9 cellular contexts compared by ENCODE assay signal in genomic region chr18:26546170-26546874, GRCh38. TPM values are rescaled to one million over a fixed set of nuclear protein-coding genes. Genes with fewer than 3 reads are reported as not detected.
DNase-seq lines count a peak whose midpoint lies in the region; ATAC-seq and TF ChIP-seq lines count a peak whose summit lies in the region.
"Had no signal": no experiment of that assay in that cellular context is flagged by ENCODE, and none has a peak within 500 bp of the region (broad histone marks: within the 10 kb centered on the region; RNA-seq: fewer than 3 reads in every experiment).

No MANE protein-coding gene starts in this region.

- no peak overlapping the region for H3K27ac ChIP-seq in ectodermal cell (ENCODE audit: insufficient read depth, low read depth, low read length, poor library complexity, severe bottlenecking)

- H2AFZ ChIP-seq in Loucy (ENCODE audit: low read length) = no peak overlapping the region

- peak overlapping the region; percentile 98 to 99 (median 98) for H3K4me3 Mint-ChIP-seq in nephron

- H3K4me1 ChIP-seq in Loucy (ENCODE audit: insufficient read depth, low read length, poor library complexity, severe bottlenecking) (peaks cover 61% of the 10 kb centered on the region), ectodermal cell (ENCODE audit: control insufficient read depth, insufficient read depth, low read length) (peaks cover 36% of the 10 kb centered on the region)

- in situ Hi-C loops in Caki2 (cut with HindIII; ENCODE audit: low pct_unique_long_range_greater_than_20kb, low sequenced_read_pairs) = no loop called here

- 0 out of 2 replicates have a peak, but pooled peaks cover 3% of the 10 kb centered on the region for H3F3A ChIP-seq in Loucy (ENCODE audit: low read depth)

- 16 to 29% methylated on average over 13 to 16 of the region's 16 CpGs for WGBS in ectodermal cell, 2 experiments

- H3K27ac Mint-ChIP-seq in nephron = peak overlapping the region; percentile 26 to 94 (median 92)

- H3K36me3 ChIP-seq in Loucy (ENCODE audit: insufficient read depth, low read length) = no peaks in the 10 kb centered on the region
- no peaks in the 10 kb centered on the region for H3K36me3 ChIP-seq in ectodermal cell (ENCODE audit: control insufficient read depth, insufficient read depth, low read length)

- H3K36me3 Mint-ChIP-seq in nephron (ENCODE audit: low read depth) = peaks cover 9% of the 10 kb centered on the region

- H3K4me3 ChIP-seq in Loucy (ENCODE audit: low read length, poor library complexity, severe bottlenecking) = peak overlapping the region; percentile 65
- H3K4me3 ChIP-seq in ectodermal cell (ENCODE audit: insufficient read depth, low read depth, low read length) = peak overlapping the region; percentile 61

- peaks cover 40% of the 10 kb centered on the region for H3K27me3 Mint-ChIP-seq in nephron (ENCODE audit: low read depth)

- peaks cover 47% of the 10 kb centered on the region for H3K4me1 Mint-ChIP-seq in nephron

- no peak for ATAC-seq in HG02571 (IDR thresholded peaks at IDR 0.05; ENCODE audit: unreplicated experiment)

- H3K4me2 ChIP-seq in Loucy (ENCODE audit: low read depth, low read length, poor library complexity, severe bottlenecking) = peak overlapping the region; percentile 74

- peak overlapping the region; percentile 33 for H3K9ac ChIP-seq in Loucy (ENCODE audit: low read depth, low read length, poor library complexity, severe bottlenecking)

- H3K9me2 ChIP-seq in Loucy (replicated peaks; ENCODE audit: low read depth, low read length) = no peaks in the 10 kb centered on the region

- H4K20me1 ChIP-seq in Loucy (ENCODE audit: insufficient read depth, low read length, poor library complexity, severe bottlenecking) = peaks cover 10% of the 10 kb centered on the region

- H3K79me2 ChIP-seq in Loucy (ENCODE audit: insufficient read depth, low read length) = peaks cover 29% of the 10 kb centered on the region

- H3K9me3 ChIP-seq in Loucy (ENCODE audit: insufficient read depth, low read depth, low read length) (no peaks in the 10 kb centered on the region), ectodermal cell (ENCODE audit: control insufficient read depth, low read length) (no peaks in the 10 kb centered on the region)

- H3K27me3 ChIP-seq in Loucy (ENCODE audit: insufficient read depth, low read length, poor library complexity, severe bottlenecking) (no peaks in the 10 kb centered on the region), ectodermal cell (ENCODE audit: control insufficient read depth, insufficient read depth, low read length, poor library complexity, severe bottlenecking) (peaks cover 52% of the 10 kb centered on the region)

- DNase-seq in Caki2 (ENCODE audit: low read depth) (peak; percentile 72), medulla oblongata (ENCODE audit: extremely low spot score) (no peak), NCI-H2227 (lab: John Stamatoyannopoulos, UW; ENCODE audit: unreplicated experiment) (no peak)
- no peak for DNase-seq in stimulated activated CD4-positive, alpha-beta T cell treated with anti-CD3 and anti-CD28 coated beads, Interleukin-2, amount 100 ng/mL, for 48 hours
- DNase-seq: NCI-H69 had no signal

- H3K9me3 Mint-ChIP-seq in nephron = no peaks in the 10 kb centered on the region

- TF ChIP-seq CTCF in Loucy (conservative IDR thresholded peaks at IDR 0.05; ENCODE audit: low read length) = no peak
- no peak for TF ChIP-seq CTCF in nephron (IDR thresholded peaks at IDR 0.05; ENCODE audit: unreplicated experiment in 3 of 3)

RNA-seq across cellular contexts. Expression of gene KCTD1, which starts 2.0 kb away (rescaled TPM):
- 14.8 and 38.0 TPM in 2 replicates for total RNA-seq in Caki2 (2014; rRNA removed; shearing (Covaris generic); ENCODE audit: low replicate concordance)
- 24.3 TPM for polyA plus RNA-seq in ectodermal cell (2013, experiment 1 of 4)
- polyA plus RNA-seq in ectodermal cell (2013, experiment 2 of 4) = 22.7 TPM
- polyA plus RNA-seq in ectodermal cell (2013, experiment 3 of 4) = 21.1 TPM
- 22.2 TPM for polyA plus RNA-seq in ectodermal cell (2013, experiment 4 of 4)
